ENCODE assay signal across 20 cellular contexts in genomic region chr9:108663381-108663876, GRCh38.
DNase-seq lines count a peak whose midpoint lies in the region; ATAC-seq and TF ChIP-seq lines count a peak whose summit lies in the region.
"Had no signal": no experiment of that assay in that cellular context is flagged by ENCODE, and none has a peak within 500 bp of the region (broad histone marks: within the 10 kb centered on the region; RNA-seq: fewer than 3 reads in every experiment).

No MANE protein-coding gene starts in this region.

- H3K27ac ChIP-seq in BLaER1 (peak overlapping the region; percentile 39; the same call in 1 of the 2 replicates), osteoblast (ENCODE audit: low read depth, low read length) (peak overlapping the region; percentile 3), tibial nerve (no peak overlapping the region)

- peak; percentile 17 for DNase-seq in MG63
- DNase-seq in epithelial cell of esophagus (ENCODE audit: low read depth): peak; percentile 32
- DNase-seq in osteoblast (ENCODE audit: insufficient read length, low spot score, missing footprints): no peak
- no peak for DNase-seq in tibial nerve (ENCODE audit: low spot score in 2 of 2)
- no peak for DNase-seq in nephron progenitor cell
- no peak for DNase-seq in sciatic nerve (ENCODE audit: low spot score)
- no peak for DNase-seq in activated naive CD4-positive, alpha-beta T cell treated with anti-CD3 and anti-CD28 coated beads for 36 hours
- DNase-seq: ACHN; Calu3; CD8-positive, alpha-beta T cell; EL; NCI-H1417 treated with DMSO at 0.1 percent for 48 hours; NCI-H1930; NCI-H345; NCI-H524 treated with DMSO at 0.1 percent for 48 hours; RPMI8226; SHP77 treated with DMSO at 0.1 percent for 48 hours; SK-N-SH had no signal

- CTCF ChIA-PET in activated naive CD4-positive, alpha-beta T cell treated with anti-CD3 and anti-CD28 coated beads for 36 hours (lab: Charles Lee): interaction anchor here (0.7 kb wide), 1 partner anchor 99 kb away, joined by 3 read pairs; no protein-coding TSS in a partner anchor

- intact Hi-C loops in sciatic nerve (cut with DNase I): no loop called here
- intact Hi-C loops in activated naive CD4-positive, alpha-beta T cell treated with anti-CD3 and anti-CD28 coated beads for 36 hours (cut with micrococcal nuclease): no loop called here

- H3K27ac Mint-ChIP-seq in nephron progenitor cell: no peak overlapping the region
- H3K27ac Mint-ChIP-seq in activated naive CD4-positive, alpha-beta T cell treated with anti-CD3 and anti-CD28 coated beads for 36 hours: no peak overlapping the region
- H3K27ac Mint-ChIP-seq: B cell; CD8-positive, alpha-beta T cell had no signal

- TF ChIP-seq POLR2A in tibial nerve (IDR thresholded peaks at IDR 0.05): no peak

- H3K9me3 ChIP-seq in BLaER1 (peaks cover 53% of the 10 kb centered on the region), MG63 (peaks cover 16% of the 10 kb centered on the region; the same call in 1 of the 2 replicates), osteoblast (ENCODE audit: low read depth, low read length) (peaks cover 5% of the 10 kb centered on the region), tibial nerve (peaks cover 0 to 25% (median 4%) of the 10 kb centered on the region in 4 donors)
- H3K9me3 ChIP-seq: SK-N-SH had no signal

- H4K20me1 ChIP-seq in BLaER1 (no peaks in the 10 kb centered on the region), osteoblast (ENCODE audit: insufficient read depth, low read length) (no peaks in the 10 kb centered on the region)

- WGBS in tibial nerve, 2 donors: 49 to 52% methylated on average over 2 of the region's 2 CpGs

- H3K36me3 ChIP-seq in BLaER1 (peaks cover 18% of the 10 kb centered on the region; the same call in 1 of the 2 replicates), MG63 (no peaks in the 10 kb centered on the region), osteoblast (ENCODE audit: insufficient read depth, low read length) (no peaks in the 10 kb centered on the region), tibial nerve (no peaks in the 10 kb centered on the region)

- peaks cover 34% of the 10 kb centered on the region for H3K9me3 Mint-ChIP-seq in nephron progenitor cell
- peaks cover 21% of the 10 kb centered on the region for H3K9me3 Mint-ChIP-seq in activated naive CD4-positive, alpha-beta T cell treated with anti-CD3 and anti-CD28 coated beads for 36 hours

- TF ChIP-seq CTCF in epithelial cell of esophagus (IDR thresholded peaks at IDR 0.05; ENCODE audit: insufficient read depth, low read depth, low read length, missing control alignments): no peak
- TF ChIP-seq CTCF in osteoblast (IDR thresholded peaks at IDR 0.05; ENCODE audit: extremely low read depth, low read depth, low read length): no peak
- no peak for TF ChIP-seq CTCF in tibial nerve (IDR thresholded peaks at IDR 0.05)
- no peak for TF ChIP-seq CTCF in nephron progenitor cell (IDR thresholded peaks at IDR 0.05)

- no peaks in the 10 kb centered on the region for H3K27me3 ChIP-seq in BLaER1
- no peaks in the 10 kb centered on the region for H3K27me3 ChIP-seq in MG63
- H3K27me3 ChIP-seq in osteoblast (ENCODE audit: insufficient read depth, low read length): no peaks in the 10 kb centered on the region
- no peaks in the 10 kb centered on the region for H3K27me3 ChIP-seq in tibial nerve

- peaks cover 50% of the 10 kb centered on the region for H3K4me1 ChIP-seq in BLaER1
- H3K4me1 ChIP-seq in osteoblast (ENCODE audit: insufficient read depth, low read length): peaks cover 38% of the 10 kb centered on the region
- no peaks in the 10 kb centered on the region for H3K4me1 ChIP-seq in tibial nerve

- no peaks in the 10 kb centered on the region for H3K27me3 Mint-ChIP-seq in nephron progenitor cell (ENCODE audit: low read depth, poor library complexity)
- H3K27me3 Mint-ChIP-seq in activated naive CD4-positive, alpha-beta T cell treated with anti-CD3 and anti-CD28 coated beads for 36 hours (ENCODE audit: low read depth): no peaks in the 10 kb centered on the region
- H3K27me3 Mint-ChIP-seq: B cell had no signal

- TF ChIP-seq EP300 in tibial nerve (IDR thresholded peaks at IDR 0.05): no peak

- H2AFZ ChIP-seq in osteoblast (ENCODE audit: low read length): no peak overlapping the region

- no peaks in the 10 kb centered on the region for H3K79me2 ChIP-seq in osteoblast (ENCODE audit: insufficient read depth, low read length)

- H3K4me2 ChIP-seq in BLaER1 (peak overlapping the region; percentile 49), osteoblast (ENCODE audit: insufficient read depth, low read length) (peak overlapping the region; percentile 8)
- H3K4me2 ChIP-seq: SK-N-SH had no signal

- no peak overlapping the region for H3K4me3 Mint-ChIP-seq in nephron progenitor cell
- no peak overlapping the region for H3K4me3 Mint-ChIP-seq in activated naive CD4-positive, alpha-beta T cell treated with anti-CD3 and anti-CD28 coated beads for 36 hours
- H3K4me3 Mint-ChIP-seq: B cell; CD8-positive, alpha-beta T cell had no signal

- H3K36me3 Mint-ChIP-seq in nephron progenitor cell (ENCODE audit: low read depth): peaks cover 6% of the 10 kb centered on the region
- peaks cover 8% of the 10 kb centered on the region for H3K36me3 Mint-ChIP-seq in activated naive CD4-positive, alpha-beta T cell treated with anti-CD3 and anti-CD28 coated beads for 36 hours (ENCODE audit: low read depth)
- H3K36me3 Mint-ChIP-seq: CD8-positive, alpha-beta T cell had no signal

- ATAC-seq in sciatic nerve: no peak
- ATAC-seq: CD8-positive, alpha-beta T cell had no signal

- H3K9ac ChIP-seq in BLaER1: no peak overlapping the region
- H3K9ac ChIP-seq: SK-N-SH had no signal

- no peaks in the 10 kb centered on the region for H3K4me1 Mint-ChIP-seq in nephron progenitor cell
- H3K4me1 Mint-ChIP-seq in activated naive CD4-positive, alpha-beta T cell treated with anti-CD3 and anti-CD28 coated beads for 36 hours (ENCODE audit: low read depth): no peaks in the 10 kb centered on the region
- H3K4me1 Mint-ChIP-seq: B cell had no signal

- H3K4me3 ChIP-seq in BLaER1: no peak overlapping the region
- H3K4me3 ChIP-seq in MG63: no peak overlapping the region
- H3K4me3 ChIP-seq in epithelial cell of esophagus (ENCODE audit: low read length): no peak overlapping the region
- H3K4me3 ChIP-seq in osteoblast (ENCODE audit: insufficient read depth, low read length): no peak overlapping the region
- H3K4me3 ChIP-seq in tibial nerve: no peak overlapping the region

Comparison
In these comparisons a context has a peak if more than half of its experiments do, and no peak if none do; other contexts are left out.
1. H3K27ac ChIP-seq: peak in BLaER1 (single experiment) and osteoblast (single experiment); none in tibial nerve (0 of 4).
2. DNase-seq: peak in MG63 (single experiment) and epithelial cell of esophagus (single experiment); none in osteoblast (single experiment), tibial nerve (0 of 2), nephron progenitor cell (single experiment), sciatic nerve (single experiment) and activated naive CD4-positive, alpha-beta T cell treated with anti-CD3 and anti-CD28 coated beads for 36 hours (single experiment).